In genomic region chr10:69004821-69005220, GRCh38 we compare ENCODE assay signal across 8 cellular contexts. TPM values are rescaled to one million over a fixed set of nuclear protein-coding genes. Genes with fewer than 3 reads are reported as not detected.
A peak's percentile ranks its signal among the peaks of the same experiment; 100 is the strongest.
DNase-seq lines count a peak whose midpoint lies in the region; ATAC-seq, FAIRE-seq and TF ChIP-seq lines count a peak whose summit lies in the region.

No MANE protein-coding gene starts in this region.

- peak; percentile 80 for FAIRE-seq in GM19239 (lab: Jason Lieb, UNC)

- H3K27ac Mint-ChIP-seq in T-cell = no peak overlapping the region

- DNase-seq in AG04450 (ENCODE audit: low read depth, low spot score) = peak; percentile 24
- DNase-seq in GM19239 (ENCODE audit: insufficient read length, low spot score) = no peak
- peak in 2 of 34 experiments; percentile 16 to 26 for DNase-seq in T-cell
- peak; percentile 77 for DNase-seq in fibroblast of villous mesenchyme (ENCODE audit: low read depth)
- DNase-seq in smooth muscle cell of the brain vasculature (ENCODE audit: low read depth, low spot score) = peak; percentile 21
- DNase-seq in effector CD4-positive, alpha-beta T cell = no peak
- no peak for DNase-seq in NCI-H774 (lab: John Stamatoyannopoulos, UW)

- H3K4me3 Mint-ChIP-seq in T-cell = no peak overlapping the region

- no peaks in the 10 kb centered on the region for H3K9me3 ChIP-seq in AG04450 (ENCODE audit: control insufficient read depth, insufficient read depth, low read length)

- no peaks in the 10 kb centered on the region for H3K27me3 Mint-ChIP-seq in T-cell

- no peak overlapping the region for H3K27ac ChIP-seq in AG04450 (ENCODE audit: low read depth, low read length)

- POLR2A ChIA-PET in AG04450 (lab: Yijun Ruan, JAX) (no interaction called here), T-cell (lab: Charles Lee) (interaction anchor here (0.6 to 1.3 kb wide), 5 partner anchors 83 to 256 kb away, joined by 3 to 11 read pairs (median 4); partner anchors contain the start of gene SRGN (in 1 of the 2))

- H3K27me3 ChIP-seq in AG04450 (ENCODE audit: control insufficient read depth, insufficient read depth, low read length) = no peaks in the 10 kb centered on the region

- H3K4me1 Mint-ChIP-seq in T-cell = peaks cover 0 to 3% (median 2%) of the 10 kb centered on the region in 3 donors

- H3K36me3 Mint-ChIP-seq in T-cell = peaks cover 7% of the 10 kb centered on the region

- no peaks in the 10 kb centered on the region for H3K9me3 Mint-ChIP-seq in T-cell

- CTCF ChIA-PET in AG04450 (lab: Charles Lee) (interaction anchor here (0.7 to 5.4 kb wide), 19 partner anchors 9 to 408 kb away, joined by 3 to 138 read pairs (median 4); partner anchors contain the start of gene KIFBP), T-cell (lab: Charles Lee) (interaction anchor here (0.7 to 4.4 kb wide), 21 partner anchors 11 to 388 kb away, joined by 3 to 98 read pairs (median 4); partner anchors contain the start of gene SRGN (in 1 of the 2))

- no peak overlapping the region for H3K4me3 ChIP-seq in AG04450 (ENCODE audit: low read depth, low read length)
- H3K4me3 ChIP-seq in fibroblast of villous mesenchyme (ENCODE audit: low read depth, low read length) = no peak overlapping the region

- peak; percentile 63 for TF ChIP-seq CTCF in AG04450 (IDR thresholded peaks at IDR 0.05; ENCODE audit: low read depth, low read length)
- peak; percentile 55 for TF ChIP-seq CTCF in fibroblast of villous mesenchyme (IDR thresholded peaks at IDR 0.05; ENCODE audit: insufficient read depth, low read depth, low read length)

- ATAC-seq in T-cell (replicated peaks in 1 of 4) (peak; percentile 59 to 73 (median 60)), HG02610 (IDR thresholded peaks at IDR 0.05; ENCODE audit: unreplicated experiment) (no peak)

RNA-seq across cellular contexts. Expression of gene KIFBP, which starts 16.2 kb away (rescaled TPM):
- polyA plus RNA-seq in AG04450 (2011; rRNA removed) = 38.5 and 53.9 TPM in 2 replicates
- polyA minus RNA-seq in AG04450 (2011; rRNA and poly(A)+ RNA removed) = 17.1 and 27.6 TPM in 2 replicates
- total RNA-seq in T-cell (10 to 100 TPM in 3 of 5 donors, 1 to 10 TPM in 2; 5.9 to 15.2 (median 13.2) TPM), fibroblast of villous mesenchyme (42.5 and 74.7 TPM in 2 replicates)

RNA-seq across cellular contexts. Expression of gene DDX21, which starts 48.9 kb away (rescaled TPM):
- 46.5 and 62.3 TPM in 2 replicates for polyA plus RNA-seq in AG04450 (2011; rRNA removed)
- 29.4 and 44.6 TPM in 2 replicates for polyA minus RNA-seq in AG04450 (2011; rRNA and poly(A)+ RNA removed)
- total RNA-seq in T-cell = 10 to 100 TPM; 53.7 to 86.0 (median 60.7) TPM
- total RNA-seq in fibroblast of villous mesenchyme = 61.8 and 84.6 TPM in 2 replicates

Comparison
In these comparisons a context has a peak if more than half of its experiments do, and no peak if none do; other contexts are left out.
1. DNase-seq: peak in AG04450 (single experiment), fibroblast of villous mesenchyme (single experiment) and smooth muscle cell of the brain vasculature (single experiment); none in GM19239 (single experiment), effector CD4-positive, alpha-beta T cell (single experiment) and NCI-H774 (single experiment).